In genomic region chr16:3137267-3137666, GRCh38 we compare ENCODE assay signal across 24 cellular contexts. TPM values are rescaled to one million over a fixed set of nuclear protein-coding genes. Genes with fewer than 3 reads are reported as not detected.
DNase-seq lines count a peak whose midpoint lies in the region; ATAC-seq, FAIRE-seq and TF ChIP-seq lines count a peak whose summit lies in the region.
"Had no signal": no experiment of that assay in that cellular context is flagged by ENCODE, and none has a peak within 500 bp of the region (broad histone marks: within the 10 kb centered on the region; RNA-seq: fewer than 3 reads in every experiment).

No MANE protein-coding gene starts in this region.

- H3K4me3 ChIP-seq in NT2/D1 (ENCODE audit: insufficient read length, low read depth) (no peak overlapping the region), kidney (ENCODE audit: low read length in 2 of 2) (no peak overlapping the region), skeletal muscle satellite cell (ENCODE audit: low read length) (no peak overlapping the region)

- H3K9ac ChIP-seq in NT2/D1 (ENCODE audit: insufficient read length, low read depth) (peak overlapping the region; percentile 58), kidney (ENCODE audit: low read length in 2 of 2) (no peak overlapping the region), skeletal muscle satellite cell (ENCODE audit: low read depth, low read length) (peak overlapping the region; percentile 11)
- H3K9ac ChIP-seq: KMS-11 had no signal

- H3K4me1 ChIP-seq in NT2/D1 (ENCODE audit: insufficient read depth, insufficient read length) (peaks cover 10% of the 10 kb centered on the region), kidney (ENCODE audit: control insufficient read depth in 1 of 2, insufficient read depth in 1 of 2, low read depth in 1 of 2, low read length in 2 of 2) (peaks cover 0 to 6% of the 10 kb centered on the region in 2 donors), skeletal muscle satellite cell (ENCODE audit: control insufficient read depth, insufficient read depth, low read length) (peaks cover 5% of the 10 kb centered on the region)

- no peak for TF ChIP-seq CTCF in kidney (IDR thresholded peaks at IDR 0.05; ENCODE audit: borderline replicate concordance, extremely low read depth, insufficient read depth)

- no peak for FAIRE-seq in kidney (lab: Jason Lieb, UNC)
- FAIRE-seq: H1 had no signal

- no peaks in the 10 kb centered on the region for H3K27me3 ChIP-seq in NT2/D1 (ENCODE audit: insufficient read depth, insufficient read length)
- H3K27me3 ChIP-seq in skeletal muscle satellite cell (ENCODE audit: control insufficient read depth, insufficient read depth, low read length) = no peaks in the 10 kb centered on the region

- intact Hi-C loops in Right ventricle myocardium inferior (cut with DNase I) (no loop called here), cardiac septum (cut with DNase I) (no loop called here), kidney (cut with DNase I) (no loop called here)

- H3K36me3 ChIP-seq in NT2/D1 (ENCODE audit: insufficient read depth, insufficient read length, low read length) = peaks cover 57% of the 10 kb centered on the region
- H3K36me3 ChIP-seq in kidney (ENCODE audit: control insufficient read depth in 1 of 2, insufficient read depth in 2 of 2, low read length in 2 of 2) = peaks cover 0 to 7% of the 10 kb centered on the region in 2 donors
- peaks cover 25% of the 10 kb centered on the region for H3K36me3 ChIP-seq in skeletal muscle satellite cell (ENCODE audit: insufficient read depth, low read length)

- H3K27ac ChIP-seq in kidney (ENCODE audit: low read depth in 2 of 2, low read length in 2 of 2) = no peak overlapping the region
- H3K27ac ChIP-seq: C4-2B, KMS-11 had no signal

- peak; percentile 37 for DNase-seq in Right ventricle myocardium inferior (ENCODE audit: missing footprints)
- no peak for DNase-seq in cardiac septum (ENCODE audit: low spot score)
- no peak for DNase-seq in NT2/D1 (ENCODE audit: low read depth, low spot score)
- DNase-seq in kidney = peak; percentile 63
- no peak for DNase-seq in NOMO-1 treated with DMSO at 0.1 percent for 48 hours (lab: John Stamatoyannopoulos, UW; ENCODE audit: unreplicated experiment)
- DNase-seq in activated CD4-positive, CD25-positive, alpha-beta regulatory T cell treated with anti-CD3 and anti-CD28 coated beads, Interleukin-2, amount 50 U/mL, for 72 hours = no peak
- DNase-seq: Calu3; CD8-positive, alpha-beta memory T cell; EL; GF-D8; IMR-90; MV-4-11; NCI-H1105 treated with DMSO at 0.1 percent for 48 hours; NCI-H1694; NCI-H446; NCI-H526 treated with DMSO at 0.1 percent for 48 hours; PC-3 had no signal

- H3K4me2 ChIP-seq in skeletal muscle satellite cell (ENCODE audit: low read length) = no peak overlapping the region
- H3K4me2 ChIP-seq: KMS-11 had no signal

- no peak for ATAC-seq in Right ventricle myocardium inferior
- no peak for ATAC-seq in HG02678 (IDR thresholded peaks at IDR 0.05; ENCODE audit: unreplicated experiment)
- ATAC-seq: HCT116, PC-3 had no signal

- H3K9me3 ChIP-seq in NT2/D1 (ENCODE audit: insufficient read depth, low read length) (no peaks in the 10 kb centered on the region), kidney (ENCODE audit: control insufficient read depth in 1 of 2, low read length in 2 of 2) (no peaks in the 10 kb centered on the region), skeletal muscle satellite cell (replicated peaks; ENCODE audit: low read length) (no peaks in the 10 kb centered on the region)

RNA-seq across cellular contexts. Expression of gene ZNF213, which starts 2.4 kb away (rescaled TPM):
- 6.2 TPM for total RNA-seq in Right ventricle myocardium inferior
- 7.5 TPM for total RNA-seq in cardiac septum
- total RNA-seq in kidney = 12.5 TPM
- polyA plus RNA-seq in kidney (ENCODE audit: insufficient read depth, low read depth, low replicate concordance) = 5.6 TPM
- total RNA-seq in skeletal muscle satellite cell (2012; rRNA removed) = 6.6 and 7.0 TPM in 2 replicates

RNA-seq across cellular contexts. Expression of gene ZNF205, which starts 24.9 kb away (rescaled TPM):
- 7.4 TPM for total RNA-seq in Right ventricle myocardium inferior
- total RNA-seq in cardiac septum = 6.5 TPM
- 12.7 TPM for total RNA-seq in kidney
- 14.1 TPM for polyA plus RNA-seq in kidney (ENCODE audit: insufficient read depth, low read depth, low replicate concordance)
- 13.9 and 16.4 TPM in 2 replicates for total RNA-seq in skeletal muscle satellite cell (2012; rRNA removed)
- polyA plus RNA-seq: CD8-positive, alpha-beta memory T cell had no signal

RNA-seq across cellular contexts. Expression of gene ZSCAN10, which starts 38.2 kb away (rescaled TPM):
- not detected for total RNA-seq in Right ventricle myocardium inferior
- total RNA-seq in cardiac septum = not detected
- total RNA-seq in kidney = not detected
- not detected for polyA plus RNA-seq in kidney (ENCODE audit: insufficient read depth, low read depth, low replicate concordance)
- total RNA-seq in skeletal muscle satellite cell (2012; rRNA removed) = not detected in 2 replicates
- total RNA-seq: Calu3, IMR-90, PC-3, RPMI7951 had no signal
- polyA plus RNA-seq: CD8-positive, alpha-beta memory T cell; IMR-90 had no signal

RNA-seq across cellular contexts. Expression of gene OR1F1, which starts 50.7 kb away (rescaled TPM):
- total RNA-seq in Right ventricle myocardium inferior = not detected
- total RNA-seq in cardiac septum = not detected
- total RNA-seq in kidney = not detected
- polyA plus RNA-seq in kidney (ENCODE audit: insufficient read depth, low read depth, low replicate concordance) = not detected
- not detected in 2 replicates for total RNA-seq in skeletal muscle satellite cell (2012; rRNA removed)
- total RNA-seq: CD8-positive, alpha-beta memory T cell; IMR-90; PC-3 had no signal
- polyA plus RNA-seq: CD8-positive, alpha-beta memory T cell had no signal

Comparison
In these comparisons a context has a peak if more than half of its experiments do, and no peak if none do; other contexts are left out.
1. DNase-seq: peak in Right ventricle myocardium inferior (single experiment) and kidney (single experiment); none in cardiac septum (single experiment), NT2/D1 (single experiment), NOMO-1 treated with DMSO at 0.1 percent for 48 hours (single experiment) and activated CD4-positive, CD25-positive, alpha-beta regulatory T cell treated with anti-CD3 and anti-CD28 coated beads, Interleukin-2, amount 50 U/mL, for 72 hours (single experiment).
2. H3K9ac ChIP-seq: peak in NT2/D1 (single experiment) and skeletal muscle satellite cell (single experiment); none in kidney (0 of 2).